Comparison of ENCODE assay signal across 1 cellular context in genomic region chr17:56317351-56318208, GRCh38.
TF ChIP-seq lines count a peak whose summit lies in the region.

No MANE protein-coding gene starts in this region.

TF ChIP-seq in endothelial cell of umbilical vein, 7 proteins besides CTCF, POLR2A, EP300 and RAD21 (continued from another document):
- no peak for TF ChIP-seq MAX (IDR thresholded peaks at IDR 0.05; ENCODE audit: insufficient read depth, insufficient read length)
- TF ChIP-seq EZH2 (IDR thresholded peaks at IDR 0.05; ENCODE audit: borderline replicate concordance, low read depth, low read length, severe bottlenecking), result no peak
- no peak for TF ChIP-seq JUN (IDR thresholded peaks at IDR 0.05; ENCODE audit: borderline replicate concordance, insufficient read depth, insufficient read length, low read depth)
- peak; percentile 74 for TF ChIP-seq GATA2 (IDR thresholded peaks at IDR 0.05; ENCODE audit: insufficient read depth, insufficient read length, low read depth, low read length)
- TF ChIP-seq FOS (IDR thresholded peaks at IDR 0.05; ENCODE audit: borderline replicate concordance, insufficient read depth, low read length), result peak; percentile 35
- peak; percentile 65 for TF ChIP-seq POLR2AphosphoS5 (IDR thresholded peaks at IDR 0.05; ENCODE audit: insufficient read depth, low read depth, low read length)
